Comparison of ENCODE assay signal across 2 cellular contexts in genomic region chr2:27227501-27227900, GRCh38.
A peak's percentile ranks its signal among the peaks of the same experiment; 100 is the strongest.
TF ChIP-seq lines count a peak whose summit lies in the region.

No MANE protein-coding gene starts in this region.

TF ChIP-seq in HepG2, 621 proteins besides CTCF, POLR2A, EP300 and RAD21:
- TF ChIP-seq, protein P1, sequence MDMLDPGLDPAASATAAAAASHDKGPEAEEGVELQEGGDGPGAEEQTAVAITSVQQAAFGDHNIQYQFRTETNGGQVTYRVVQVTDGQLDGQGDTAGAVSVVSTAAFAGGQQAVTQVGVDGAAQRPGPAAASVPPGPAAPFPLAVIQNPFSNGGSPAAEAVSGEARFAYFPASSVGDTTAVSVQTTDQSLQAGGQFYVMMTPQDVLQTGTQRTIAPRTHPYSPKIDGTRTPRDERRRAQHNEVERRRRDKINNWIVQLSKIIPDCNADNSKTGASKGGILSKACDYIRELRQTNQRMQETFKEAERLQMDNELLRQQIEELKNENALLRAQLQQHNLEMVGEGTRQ (IDR thresholded peaks at IDR 0.05; ENCODE audit: low read depth, low read length) = no peak
- TF ChIP-seq, protein P1 (CRISPR knock-in tag; IDR thresholded peaks at IDR 0.05; ENCODE audit: borderline replicate concordance) = no peak
- no peak for TF ChIP-seq ELF4 (CRISPR knock-in tag; IDR thresholded peaks at IDR 0.05; ENCODE audit: borderline replicate concordance)
- TF ChIP-seq, protein P2, sequence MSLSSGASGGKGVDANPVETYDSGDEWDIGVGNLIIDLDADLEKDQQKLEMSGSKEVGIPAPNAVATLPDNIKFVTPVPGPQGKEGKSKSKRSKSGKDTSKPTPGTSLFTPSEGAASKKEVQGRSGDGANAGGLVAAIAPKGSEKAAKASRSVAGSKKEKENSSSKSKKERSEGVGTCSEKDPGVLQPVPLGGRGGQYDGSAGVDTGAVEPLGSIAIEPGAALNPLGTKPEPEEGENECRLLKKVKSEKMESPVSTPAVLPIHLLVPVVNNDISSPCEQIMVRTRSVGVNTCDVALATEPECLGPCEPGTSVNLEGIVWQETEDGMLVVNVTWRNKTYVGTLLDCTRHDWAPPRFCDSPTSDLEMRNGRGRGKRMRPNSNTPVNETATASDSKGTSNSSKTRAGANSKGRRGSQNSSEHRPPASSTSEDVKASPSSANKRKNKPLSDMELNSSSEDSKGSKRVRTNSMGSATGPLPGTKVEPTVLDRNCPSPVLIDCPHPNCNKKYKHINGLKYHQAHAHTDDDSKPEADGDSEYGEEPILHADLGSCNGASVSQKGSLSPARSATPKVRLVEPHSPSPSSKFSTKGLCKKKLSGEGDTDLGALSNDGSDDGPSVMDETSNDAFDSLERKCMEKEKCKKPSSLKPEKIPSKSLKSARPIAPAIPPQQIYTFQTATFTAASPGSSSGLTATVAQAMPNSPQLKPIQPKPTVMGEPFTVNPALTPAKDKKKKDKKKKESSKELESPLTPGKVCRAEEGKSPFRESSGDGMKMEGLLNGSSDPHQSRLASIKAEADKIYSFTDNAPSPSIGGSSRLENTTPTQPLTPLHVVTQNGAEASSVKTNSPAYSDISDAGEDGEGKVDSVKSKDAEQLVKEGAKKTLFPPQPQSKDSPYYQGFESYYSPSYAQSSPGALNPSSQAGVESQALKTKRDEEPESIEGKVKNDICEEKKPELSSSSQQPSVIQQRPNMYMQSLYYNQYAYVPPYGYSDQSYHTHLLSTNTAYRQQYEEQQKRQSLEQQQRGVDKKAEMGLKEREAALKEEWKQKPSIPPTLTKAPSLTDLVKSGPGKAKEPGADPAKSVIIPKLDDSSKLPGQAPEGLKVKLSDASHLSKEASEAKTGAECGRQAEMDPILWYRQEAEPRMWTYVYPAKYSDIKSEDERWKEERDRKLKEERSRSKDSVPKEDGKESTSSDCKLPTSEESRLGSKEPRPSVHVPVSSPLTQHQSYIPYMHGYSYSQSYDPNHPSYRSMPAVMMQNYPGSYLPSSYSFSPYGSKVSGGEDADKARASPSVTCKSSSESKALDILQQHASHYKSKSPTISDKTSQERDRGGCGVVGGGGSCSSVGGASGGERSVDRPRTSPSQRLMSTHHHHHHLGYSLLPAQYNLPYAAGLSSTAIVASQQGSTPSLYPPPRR (CRISPR knock-in tag; IDR thresholded peaks at IDR 0.05; ENCODE audit: borderline replicate concordance) = no peak

TF ChIP-seq in SK-N-SH, 30 proteins besides CTCF, POLR2A, EP300 and RAD21:
- TF ChIP-seq TEAD4 (IDR thresholded peaks at IDR 0.05; ENCODE audit: borderline replicate concordance, insufficient read depth) (0 out of 2 replicates have a peak, but pooled peaks have one; percentile 18), ELF1 (IDR thresholded peaks at IDR 0.05) (no peak), IRF3 (IDR thresholded peaks at IDR 0.05; ENCODE audit: low read depth, low read length) (no peak), RXRA (IDR thresholded peaks at IDR 0.05; ENCODE audit: borderline replicate concordance, low read depth) (no peak), TAF1 (IDR thresholded peaks at IDR 0.05; ENCODE audit: borderline replicate concordance, low read depth, low read length) (no peak)
